ENCODE assay signal across 8 cellular contexts in genomic region chr3:71129611-71130515, GRCh38.
DNase-seq lines count a peak whose midpoint lies in the region; ATAC-seq and TF ChIP-seq lines count a peak whose summit lies in the region.

No MANE protein-coding gene starts in this region.

- H3F3A ChIP-seq in PC-9 (ENCODE audit: insufficient read depth, low read depth), result no peaks in the 10 kb centered on the region

- TSS peak; percentile 43 for BruUV-seq in PC-9 (replicated peaks; lab: Mats Ljungman, UMichigan)

- DNase-seq in NCI-H345 (lab: John Stamatoyannopoulos, UW) (peak; percentile 10), NCI-H345 treated with DMSO at 0.1 percent for 48 hours (lab: John Stamatoyannopoulos, UW; ENCODE audit: unreplicated experiment) (no peak), PC-9 (no peak), caudate nucleus (lab: John Stamatoyannopoulos, UW) (peak in 5 of 61 donors; percentile 20 to 38 (median 25)), left lung (no peak)
- DNase-seq in stimulated activated naive CD4-positive, alpha-beta T cell treated with Interleukin-2 at 50 U/mL for 16 hours (lab: John Stamatoyannopoulos, UW), result no peak

- H3K27ac ChIP-seq in PC-9, result no peak overlapping the region
- peak overlapping the region; percentile 85 for H3K27ac ChIP-seq in caudate nucleus (ENCODE audit: low read depth, low read length)
- H3K27ac ChIP-seq in left lung, result peak overlapping the region; percentile 92 to 94
- peak overlapping the region; percentile 78 for H3K27ac ChIP-seq in temporal lobe (ENCODE audit: low read depth, low read length)

- H3K4me3 ChIP-seq in PC-9, result no peak overlapping the region
- peak overlapping the region; percentile 38 to 51 for H3K4me3 ChIP-seq in left lung

- H4K20me1 ChIP-seq in PC-9 (ENCODE audit: insufficient read depth), result no peaks in the 10 kb centered on the region

- H3K9me2 ChIP-seq in PC-9 (ENCODE audit: insufficient read depth), result no peaks in the 10 kb centered on the region

- H3K9me3 ChIP-seq in PC-9 (ENCODE audit: insufficient read depth, low read depth), result no peaks in the 10 kb centered on the region
- H3K9me3 ChIP-seq in left lung, result no peaks in the 10 kb centered on the region

- no peak for TF ChIP-seq CTCF in PC-9 (conservative IDR thresholded peaks at IDR 0.05)
- TF ChIP-seq CTCF in left lung (IDR thresholded peaks at IDR 0.05), result no peak

- no peak overlapping the region for H2AFZ ChIP-seq in PC-9

- no peaks in the 10 kb centered on the region for H3K4me1 ChIP-seq in PC-9 (replicated peaks; ENCODE audit: insufficient read depth)
- H3K4me1 ChIP-seq in left lung, result peaks cover 25 to 59% of the 10 kb centered on the region in 2 donors

- H3K36me3 ChIP-seq in PC-9 (ENCODE audit: low read depth) (no peaks in the 10 kb centered on the region), left lung (no peaks in the 10 kb centered on the region)

- peak; percentile 8 for ATAC-seq in left lung
- ATAC-seq in GM18520 (IDR thresholded peaks at IDR 0.05; ENCODE audit: unreplicated experiment), result no peak

- intact Hi-C loops in PC-9 (cut with micrococcal nuclease; ENCODE audit: unreplicated experiment), result loop anchor here (5.0 to 10.0 kb wide), 2 partner anchors 65 to 452 kb away; partner anchors contain the start of gene FOXP1
- intact Hi-C loops in left lung (cut with DNase I), result no loop called here

- no peaks in the 10 kb centered on the region for H3K79me2 ChIP-seq in PC-9 (ENCODE audit: low read depth)

- H3K27me3 ChIP-seq in PC-9 (ENCODE audit: insufficient read depth, low read depth), result no peaks in the 10 kb centered on the region
- no peaks in the 10 kb centered on the region for H3K27me3 ChIP-seq in left lung

- CTCF ChIA-PET in PC-9 (lab: Charles Lee), result interaction anchor here (0.6 kb wide), 2 partner anchors 454 to 1449 kb away, joined by 3 to 7 read pairs; no protein-coding TSS in a partner anchor

- no peak overlapping the region for H3K4me2 ChIP-seq in PC-9

- POLR2A ChIA-PET in PC-9 (lab: Charles Lee; ENCODE audit: unreplicated experiment), result interaction anchor here (0.6 kb wide), 1 partner anchor 11 kb away, joined by 4 read pairs; no protein-coding TSS in a partner anchor
